Comparison of ENCODE assay signal across 1 cellular context in the genomic region with DNA sequence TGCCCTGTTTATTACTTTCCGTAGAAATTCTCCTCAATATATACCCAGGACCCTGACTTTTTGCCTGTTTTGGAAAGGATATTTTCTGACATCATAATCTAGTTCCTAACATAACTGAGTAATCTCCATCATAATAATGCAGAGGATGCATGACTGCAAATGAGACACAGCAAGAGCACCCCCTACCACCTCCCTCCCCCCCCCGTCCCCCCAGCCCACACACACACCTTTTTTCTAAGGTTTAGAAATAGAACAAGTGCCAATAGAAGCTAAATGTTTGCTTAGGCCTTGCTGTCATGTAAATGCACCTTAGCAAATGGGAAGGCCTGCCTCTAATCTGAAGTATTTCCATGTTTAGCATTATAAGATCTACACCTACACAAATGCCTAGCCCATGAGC.
TF ChIP-seq lines count a peak whose summit lies in the region.

A gene (minus strand): TSS at position 13 of the 400 bp plus-strand sequence. CDS start 3,239 bp downstream, outside the sequence.

TF ChIP-seq in GM23338, 12 proteins besides CTCF, POLR2A, EP300 and RAD21 (continued from another document):
- TF ChIP-seq ZNF114 (CRISPR knock-in tag; IDR thresholded peaks at IDR 0.05) (no peak), NANOG (IDR thresholded peaks at IDR 0.05; ENCODE audit: borderline replicate concordance) (no peak)
